ENCODE assay signal across 8 cellular contexts in the genomic region with DNA sequence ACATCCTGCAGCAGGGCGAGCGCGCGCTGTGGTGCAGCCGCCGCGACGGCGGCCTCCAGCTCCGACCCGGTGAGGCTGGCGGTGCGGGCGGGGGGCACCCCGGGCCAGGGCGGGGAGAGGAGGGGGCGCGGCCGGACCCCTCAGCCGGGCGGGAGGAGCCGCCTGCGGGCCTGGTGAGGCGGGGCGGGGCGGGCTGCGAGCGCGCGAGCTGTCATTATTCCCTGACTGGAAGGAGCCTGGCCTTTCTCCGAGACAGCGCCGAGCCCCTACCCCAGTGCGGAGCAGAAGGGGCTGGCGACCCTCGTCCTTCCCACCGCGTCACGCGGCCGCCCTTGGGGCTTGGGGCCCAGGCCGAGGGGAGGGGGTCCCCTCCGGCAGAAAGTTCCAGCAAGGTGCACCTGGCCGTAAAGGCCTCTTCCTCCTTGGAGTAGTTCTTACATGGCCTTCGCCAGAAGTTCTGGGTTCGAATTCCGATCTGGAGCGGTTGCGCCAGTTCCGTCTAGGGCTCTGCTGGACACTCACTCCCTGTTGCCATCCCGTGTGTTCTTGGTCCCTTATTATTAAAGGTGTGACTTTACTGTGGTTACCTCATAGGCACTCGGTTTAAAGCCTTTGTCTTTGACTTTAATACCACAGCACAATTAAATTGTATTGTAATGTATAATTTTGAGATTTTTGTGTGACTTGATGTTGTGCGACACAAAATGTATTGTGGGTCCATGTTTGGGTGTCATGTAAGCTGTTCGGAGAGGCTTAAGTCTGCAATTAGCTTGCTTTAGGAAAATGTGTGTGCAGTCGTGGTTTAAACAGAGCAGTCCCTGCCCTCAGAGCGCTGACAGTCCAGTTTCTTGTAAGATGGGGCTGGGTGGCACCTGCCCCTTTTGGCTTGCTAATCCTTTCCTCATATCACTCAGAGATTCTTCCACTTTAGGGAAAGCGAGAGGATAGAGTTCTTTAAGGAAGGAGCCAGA. TPM values are rescaled to one million over a fixed set of nuclear protein-coding genes. Genes with fewer than 3 reads are reported as not detected.
DNase-seq lines count a peak whose midpoint lies in the region; ATAC-seq and TF ChIP-seq lines count a peak whose summit lies in the region.

No MANE protein-coding gene starts in this region.

- peak overlapping the region; percentile 95 for H3K9ac ChIP-seq in BLaER1

- TF ChIP-seq CTCF in glutamatergic neuron (IDR thresholded peaks at IDR 0.05; ENCODE audit: partially characterized antibody, unreplicated experiment) = peak; percentile 12

- H3K4me1 ChIP-seq in BLaER1 = peaks cover 50% of the 10 kb centered on the region

- H3K9me3 ChIP-seq in BLaER1 = no peaks in the 10 kb centered on the region

- CTCF ChIA-PET in activated CD4-positive, alpha-beta memory T cell treated with anti-CD3 and anti-CD28 coated beads, Interleukin-2, amount 10 ng/mL, durations not matched to agents 7 days and 5 days (lab: Charles Lee) = interaction anchor here (0.6 to 3.8 kb wide), 17 partner anchors 9 to 613 kb away, joined by 3 to 34 read pairs (median 4); no protein-coding TSS in a partner anchor

- peaks cover 14% of the 10 kb centered on the region for H3K36me3 ChIP-seq in BLaER1

- peaks cover 2% of the 10 kb centered on the region for H3K27me3 Mint-ChIP-seq in activated CD4-positive, alpha-beta memory T cell treated with anti-CD3 and anti-CD28 coated beads, Interleukin-2, amount 10 ng/mL, durations not matched to agents 7 days and 5 days
- H3K27me3 Mint-ChIP-seq in glutamatergic neuron (ENCODE audit: unreplicated experiment) = peaks cover 8% of the 10 kb centered on the region

- peak; percentile 37 for ATAC-seq in HG03039 (IDR thresholded peaks at IDR 0.05; ENCODE audit: unreplicated experiment)
- no peak for ATAC-seq in GM18505 (IDR thresholded peaks at IDR 0.05; ENCODE audit: unreplicated experiment)
- no peak for ATAC-seq in GM18502 (IDR thresholded peaks at IDR 0.05; ENCODE audit: poor library complexity, unreplicated experiment)
- ATAC-seq in HG02763 (IDR thresholded peaks at IDR 0.05; ENCODE audit: unreplicated experiment) = no peak

- H3K27ac Mint-ChIP-seq in activated CD4-positive, alpha-beta memory T cell treated with anti-CD3 and anti-CD28 coated beads, Interleukin-2, amount 10 ng/mL, durations not matched to agents 7 days and 5 days = peak overlapping the region; percentile 71
- peak overlapping the region; percentile 96 for H3K27ac Mint-ChIP-seq in glutamatergic neuron (ENCODE audit: unreplicated experiment)

- no peak for DNase-seq in activated CD4-positive, alpha-beta memory T cell treated with anti-CD3 and anti-CD28 coated beads, Interleukin-2, amount 10 ng/mL, durations not matched to agents 7 days and 5 days
- DNase-seq in glutamatergic neuron (peak; percentile 81), retina (peak; percentile 69)

- POLR2A ChIA-PET in activated CD4-positive, alpha-beta memory T cell treated with anti-CD3 and anti-CD28 coated beads, Interleukin-2, amount 10 ng/mL, durations not matched to agents 7 days and 5 days (lab: Charles Lee) = interaction anchor here (0.6 to 3.9 kb wide), 21 partner anchors 10 to 209 kb away, joined by 3 to 68 read pairs (median 4); partner anchors contain the start of genes BAG3 and MCMBP

- H4K20me1 ChIP-seq in BLaER1 = peaks cover 27% of the 10 kb centered on the region

- H3K4me1 Mint-ChIP-seq in activated CD4-positive, alpha-beta memory T cell treated with anti-CD3 and anti-CD28 coated beads, Interleukin-2, amount 10 ng/mL, durations not matched to agents 7 days and 5 days = peaks cover 37% of the 10 kb centered on the region
- peaks cover 39% of the 10 kb centered on the region for H3K4me1 Mint-ChIP-seq in glutamatergic neuron (ENCODE audit: low read depth, unreplicated experiment)

- peak overlapping the region; percentile 91 for H3K4me3 ChIP-seq in BLaER1

- H3K4me2 ChIP-seq in BLaER1 = peak overlapping the region; percentile 95

- H3K36me3 Mint-ChIP-seq in activated CD4-positive, alpha-beta memory T cell treated with anti-CD3 and anti-CD28 coated beads, Interleukin-2, amount 10 ng/mL, durations not matched to agents 7 days and 5 days (ENCODE audit: low read depth) = peaks cover 3% of the 10 kb centered on the region
- no peaks in the 10 kb centered on the region for H3K36me3 Mint-ChIP-seq in glutamatergic neuron (ENCODE audit: unreplicated experiment)

- no peak for TF ChIP-seq POLR2A in GM18505 (IDR thresholded peaks at IDR 0.05; ENCODE audit: borderline replicate concordance, extremely low read depth, insufficient read depth, insufficient read length)

- H3K27ac ChIP-seq in BLaER1 = peak overlapping the region; percentile 83

- no peaks in the 10 kb centered on the region for H3K9me3 Mint-ChIP-seq in activated CD4-positive, alpha-beta memory T cell treated with anti-CD3 and anti-CD28 coated beads, Interleukin-2, amount 10 ng/mL, durations not matched to agents 7 days and 5 days
- peaks cover 14% of the 10 kb centered on the region for H3K9me3 Mint-ChIP-seq in glutamatergic neuron (ENCODE audit: unreplicated experiment)

- peak overlapping the region; percentile 86 for H3K4me3 Mint-ChIP-seq in activated CD4-positive, alpha-beta memory T cell treated with anti-CD3 and anti-CD28 coated beads, Interleukin-2, amount 10 ng/mL, durations not matched to agents 7 days and 5 days
- peak overlapping the region; percentile 96 for H3K4me3 Mint-ChIP-seq in glutamatergic neuron (ENCODE audit: unreplicated experiment)

- H3K27me3 ChIP-seq in BLaER1 = no peaks in the 10 kb centered on the region

RNA-seq across cellular contexts. Expression of gene INPP5F, which starts 0.7 kb away (rescaled TPM):
- total RNA-seq in activated CD4-positive, alpha-beta memory T cell treated with anti-CD3 and anti-CD28 coated beads, Interleukin-2, amount 10 ng/mL, durations not matched to agents 7 days and 5 days = 10 to 100 TPM; 11.8 to 15.0 TPM
- 186 TPM for total RNA-seq in glutamatergic neuron (ENCODE audit: unreplicated experiment)

Comparison
In these comparisons a context has a peak if more than half of its experiments do, and no peak if none do; other contexts are left out.
1. RNA of gene INPP5F, which starts 0.7 kb away (total RNA-seq): 186 TPM in glutamatergic neuron (single experiment); 11.8 to 15.0 TPM in activated CD4-positive, alpha-beta memory T cell treated with anti-CD3 and anti-CD28 coated beads, Interleukin-2, amount 10 ng/mL, durations not matched to agents 7 days and 5 days; every median in the first group is over 10 times any median in the second.